Comparison of ENCODE assay signal across 8 cellular contexts in genomic region chr19:41993612-41994483, GRCh38. TPM values are rescaled to one million over a fixed set of nuclear protein-coding genes. Genes with fewer than 3 reads are reported as not detected.
A peak's percentile ranks its signal among the peaks of the same experiment; 100 is the strongest.
DNase-seq lines count a peak whose midpoint lies in the region; ATAC-seq and TF ChIP-seq lines count a peak whose summit lies in the region.

TSS of gene ATP1A3 (minus strand) at chr19:41994230. CDS start at chr19:41994076, 154 bp downstream.

- H3K27me3 ChIP-seq in DND-41 (ENCODE audit: insufficient read depth, low read length, poor library complexity) (no peaks in the 10 kb centered on the region), SJSA1 (replicated peaks) (peaks cover 67% of the 10 kb centered on the region), heart left ventricle (peaks cover 7 to 60% (median 29%) of the 10 kb centered on the region in 9 donors), psoas muscle (ENCODE audit: insufficient read depth in 3 of 3, low read length in 2 of 3) (peaks cover 0 to 77% (median 32%) of the 10 kb centered on the region in 3 donors)

- H3K27ac ChIP-seq in DND-41 (ENCODE audit: low read length) (peak within 1 kb of the TSS; percentile 71), KOPT-K1 (ENCODE audit: low read depth, low read length, poor library complexity, severe bottlenecking) (peak within 1 kb of the TSS; percentile 31), SJSA1 (no peak within 1 kb of the TSS), heart left ventricle (peak within 1 kb of the TSS; percentile 63 to 100 (median 94)), psoas muscle (no peak within 1 kb of the TSS)

- TF ChIP-seq POLR2A in heart left ventricle (IDR thresholded peaks at IDR 0.05), result peak; percentile 65 to 69

- DNase-seq in DND-41, result peak; percentile 85
- peak in 1 of 2 experiments; percentile 42 for DNase-seq in SJSA1 (ENCODE audit: low read depth in 1 of 2, low spot score in 2 of 2)
- peak; percentile 65 to 70 for DNase-seq in activated naive CD4-positive, alpha-beta T cell treated with anti-CD3 and anti-CD28 coated beads, Interleukin-2, amount 50 U/mL, for 72 hours (ENCODE audit: low spot score in 2 of 2)
- peak; percentile 63 to 83 (median 73) for DNase-seq in heart left ventricle
- peak in 1 of 2 donors; percentile 46 for DNase-seq in psoas muscle
- DNase-seq in kidney glomerular epithelial cell (lab: John Stamatoyannopoulos, UW), result no peak

- TF ChIP-seq CTCF in DND-41 (IDR thresholded peaks at IDR 0.05; ENCODE audit: borderline replicate concordance, extremely low read depth, low read length, poor library complexity, severe bottlenecking) (no peak), heart left ventricle (IDR thresholded peaks at IDR 0.05) (no peak), psoas muscle (IDR thresholded peaks at IDR 0.05) (no peak)

- peaks cover 47% of the 10 kb centered on the region for H3K4me1 ChIP-seq in DND-41 (ENCODE audit: insufficient read depth, low read length)
- peaks cover 13% of the 10 kb centered on the region for H3K4me1 ChIP-seq in SJSA1 (replicated peaks)
- H3K4me1 ChIP-seq in heart left ventricle, result peaks cover 0 to 40% (median 5%) of the 10 kb centered on the region in 12 donors
- no peaks in the 10 kb centered on the region for H3K4me1 ChIP-seq in psoas muscle

- H3K9me3 ChIP-seq in DND-41 (ENCODE audit: insufficient read depth, low read length, severe bottlenecking) (no peaks in the 10 kb centered on the region), KOPT-K1 (ENCODE audit: insufficient read depth, low read length, poor library complexity, severe bottlenecking) (no peaks in the 10 kb centered on the region), SJSA1 (replicated peaks) (no peaks in the 10 kb centered on the region; the same call in 1 of the 2 replicates), heart left ventricle (no peaks in the 10 kb centered on the region), psoas muscle (no peaks in the 10 kb centered on the region)

- no peaks in the 10 kb centered on the region for H3K9me3 Mint-ChIP-seq in activated naive CD4-positive, alpha-beta T cell treated with anti-CD3 and anti-CD28 coated beads, Interleukin-2, amount 50 U/mL, for 72 hours

- H3K4me3 ChIP-seq in DND-41 (ENCODE audit: low read depth in 1 of 2, low read length in 2 of 2) (peak within 1 kb of the TSS; percentile 62 to 82; a peak in 3 of 4 replicates), SJSA1 (peak within 1 kb of the TSS; percentile 25), heart left ventricle (peak within 1 kb of the TSS; percentile 52 to 96 (median 65)), psoas muscle (peak within 1 kb of the TSS; percentile 63)

- H3K79me2 ChIP-seq in DND-41 (ENCODE audit: insufficient read depth, low read length), result peaks cover 17% of the 10 kb centered on the region

- H3K4me2 ChIP-seq in DND-41 (ENCODE audit: insufficient read depth, low read length), result peak within 1 kb of the TSS; percentile 96

- H3K9ac ChIP-seq in DND-41 (ENCODE audit: low read depth, low read length), result peak within 1 kb of the TSS; percentile 69

- peak; percentile 81 for ATAC-seq in DND-41 (ENCODE audit: insufficient read depth, low read depth)
- ATAC-seq in activated naive CD4-positive, alpha-beta T cell treated with anti-CD3 and anti-CD28 coated beads, Interleukin-2, amount 50 U/mL, for 72 hours, result peak; percentile 82 to 88
- peak; percentile 57 to 76 (median 66) for ATAC-seq in heart left ventricle
- ATAC-seq in psoas muscle, result peak; percentile 77 to 96 (median 91)
- no peak for ATAC-seq in GM18498 (IDR thresholded peaks at IDR 0.05; ENCODE audit: unreplicated experiment)

- 0 out of 2 replicates have a peak, but pooled peaks cover under 1% of the 10 kb centered on the region for H3K36me3 ChIP-seq in DND-41 (ENCODE audit: insufficient read depth, low read length)
- H3K36me3 ChIP-seq in KOPT-K1 (ENCODE audit: insufficient read depth, low read length), result no peaks in the 10 kb centered on the region
- no peaks in the 10 kb centered on the region for H3K36me3 ChIP-seq in SJSA1
- H3K36me3 ChIP-seq in heart left ventricle, result peaks cover 0 to 11% (median 0%) of the 10 kb centered on the region in 9 donors
- no peaks in the 10 kb centered on the region for H3K36me3 ChIP-seq in psoas muscle (ENCODE audit: insufficient read depth in 1 of 2, low read depth in 1 of 2)

- no peak within 1 kb of the TSS for H3K27ac Mint-ChIP-seq in activated naive CD4-positive, alpha-beta T cell treated with anti-CD3 and anti-CD28 coated beads, Interleukin-2, amount 50 U/mL, for 72 hours

- WGBS in heart left ventricle, 4 donors, result 0 to 2% (median 1%) methylated on average over 18 to 84 of the region's 84 CpGs
- WGBS in psoas muscle, 3 donors, result 1% methylated on average over 42 to 84 of the region's 84 CpGs

- intact Hi-C loops in heart left ventricle (cut with DNase I), result loop anchor here in 1 of 10 donors (5.0 kb wide), 1 partner anchor 83 kb away; the partner anchor contains the start of gene ZNF574
- intact Hi-C loops in psoas muscle (cut with DNase I), result no loop called here

- peaks cover 7% of the 10 kb centered on the region for H4K20me1 ChIP-seq in DND-41 (ENCODE audit: insufficient read depth, low read length)

- peaks cover 0 to 10% of the 10 kb centered on the region in 2 donors for H3K36me3 Mint-ChIP-seq in activated naive CD4-positive, alpha-beta T cell treated with anti-CD3 and anti-CD28 coated beads, Interleukin-2, amount 50 U/mL, for 72 hours

- peak within 1 kb of the TSS; percentile 77 for H2AFZ ChIP-seq in DND-41 (ENCODE audit: low read depth, low read length)

RNA-seq across cellular contexts. Expression of gene ATP1A3, which starts in this region (rescaled TPM):
- total RNA-seq in SJSA1 (2014; rRNA removed; shearing (Covaris generic)), result not detected in 2 replicates
- total RNA-seq in activated naive CD4-positive, alpha-beta T cell treated with anti-CD3 and anti-CD28 coated beads, Interleukin-2, amount 50 U/mL, for 72 hours, result 1 to 10 TPM; 2.0 to 4.0 TPM
- total RNA-seq in heart left ventricle (100 to 1,000 TPM; 165 to 414 (median 231) TPM), psoas muscle (under 1 TPM in 2 of 4 donors, not detected in 2; 0.15 to 0.24 TPM)
- polyA plus RNA-seq in heart left ventricle (100 to 1,000 TPM in 1 of 2 donors, 10 to 100 TPM in 1; 48.3 to 117 TPM), psoas muscle (under 1 TPM in 2 of 3 donors, not detected in 1; 0.12 to 0.17 TPM)

Comparison
In these comparisons a context has a peak if more than half of its experiments do, and no peak if none do; other contexts are left out.
1. RNA of gene ATP1A3 (total RNA-seq): 165 to 414 TPM in heart left ventricle; 2.0 to 4.0 TPM in activated naive CD4-positive, alpha-beta T cell treated with anti-CD3 and anti-CD28 coated beads, Interleukin-2, amount 50 U/mL, for 72 hours, 0.15 to 0.24 TPM in psoas muscle and not detected in SJSA1; every median in the first group is over 10 times any median in the second.
2. RNA of gene ATP1A3 (polyA plus RNA-seq): 48.3 to 117 TPM in heart left ventricle; 0.12 to 0.17 TPM in psoas muscle; every median in the first group is over 10 times any median in the second.
3. Peak in ATAC-seq and H3K4me3 ChIP-seq in psoas muscle; RNA of the gene not detected or under 1 TPM.
4. H3K27ac ChIP-seq: peak in DND-41 (single experiment), KOPT-K1 (single experiment) and heart left ventricle (12 of 12); none in SJSA1 (single experiment) and psoas muscle (single experiment).
5. Peak in every context shown above with its lines, with median percentiles within 50 percentile points of each other: H3K4me3 ChIP-seq.